In the genomic region with DNA sequence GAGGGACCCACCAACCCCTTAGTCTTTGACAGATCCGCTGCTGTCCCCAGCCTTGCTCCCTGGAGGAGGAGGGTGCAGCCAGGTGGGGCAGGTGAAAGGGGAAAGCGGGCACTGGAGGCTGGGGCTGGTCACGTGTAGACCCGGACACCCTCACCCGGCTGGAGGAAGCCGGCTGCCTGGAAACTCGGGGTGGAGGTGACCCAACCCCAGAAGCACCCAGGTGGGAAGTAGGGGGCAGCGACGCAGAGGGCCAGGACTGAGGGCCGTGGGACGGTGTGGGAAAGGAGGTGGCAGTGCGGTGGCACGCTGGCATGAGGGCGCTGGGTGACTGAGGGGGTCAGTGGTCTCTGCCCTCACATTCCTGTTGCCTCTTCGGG, we compare ENCODE assay signal across 14 cellular contexts. TPM values are rescaled to one million over a fixed set of nuclear protein-coding genes. Genes with fewer than 3 reads are reported as not detected.
DNase-seq lines count a peak whose midpoint lies in the region; ATAC-seq and TF ChIP-seq lines count a peak whose summit lies in the region.
"Had no signal": no experiment of that assay in that cellular context is flagged by ENCODE, and none has a peak within 500 bp of the region (broad histone marks: within the 10 kb centered on the region; RNA-seq: fewer than 3 reads in every experiment).

No MANE protein-coding gene starts in this region.

- H3K27ac ChIP-seq in dorsolateral prefrontal cortex = peak overlapping the region in 54 of 59 donors; percentile 15 to 94 (median 84)
- H3K27ac ChIP-seq: neutrophil had no signal

- H3K27me3 Mint-ChIP-seq in natural killer cell (ENCODE audit: low read depth in 2 of 2) = no peaks in the 10 kb centered on the region
- H3K27me3 Mint-ChIP-seq in natural killer cell treated with Interleukin-12 subunit alpha and Interleukin-12 subunit beta and Interleukin-15 and Interleukin-18, amount 100 ng/mL, for 72 hours = no peaks in the 10 kb centered on the region
- H3K27me3 Mint-ChIP-seq in nephron (ENCODE audit: low read depth) = no peaks in the 10 kb centered on the region

- H3K27me3 ChIP-seq in dorsolateral prefrontal cortex = no peaks in the 10 kb centered on the region
- H3K27me3 ChIP-seq: neutrophil had no signal

- DNase-seq in natural killer cell = no peak
- no peak for DNase-seq in natural killer cell treated with Interleukin-12 subunit alpha and Interleukin-12 subunit beta and Interleukin-15 and Interleukin-18, amount 100 ng/mL, for 72 hours (ENCODE audit: low spot score)
- DNase-seq in dorsolateral prefrontal cortex = no peak
- no peak for DNase-seq in kidney tubule cell (ENCODE audit: low spot score)
- DNase-seq in NCI-H345 (lab: John Stamatoyannopoulos, UW) = no peak
- DNase-seq: activated T-cell treated with anti-CD3 and anti-CD28 coated beads, Interleukin-2, amount 50 U/mL, for 48 hours; dermis blood vessel endothelial cell; KBM-7; NCI-H2081 treated with DMSO at 0.1 percent for 48 hours; stimulated activated CD4-positive, alpha-beta T cell treated with anti-CD3 and anti-CD28 coated beads, Interleukin-4, amount 100 ng/mL, for 4 hours had no signal

- intact Hi-C loops in natural killer cell (cut with micrococcal nuclease) = loop anchor here (10.0 kb wide), 1 partner anchor 57 kb away; the partner anchor contains the start of genes BRICD5 and PGP
- intact Hi-C loops in dorsolateral prefrontal cortex (cut with DNase I) = loop anchor here in 1 of 2 donors (2.0 kb wide), 1 partner anchor 45 kb away; no protein-coding TSS in a partner anchor

- H3K4me1 Mint-ChIP-seq in natural killer cell (peaks cover 30 to 56% of the 10 kb centered on the region in 2 donors), nephron (peaks cover 35% of the 10 kb centered on the region)
- H3K4me1 Mint-ChIP-seq in natural killer cell treated with Interleukin-12 subunit alpha and Interleukin-12 subunit beta and Interleukin-15 and Interleukin-18, amount 100 ng/mL, for 72 hours (ENCODE audit: low read depth in 2 of 2) = peaks cover 32 to 38% of the 10 kb centered on the region in 2 donors

- H3K4me3 Mint-ChIP-seq in natural killer cell (peak overlapping the region; percentile 13), nephron (peak overlapping the region in 2 of 3 experiments; percentile 50 to 93)
- no peak overlapping the region for H3K4me3 Mint-ChIP-seq in natural killer cell treated with Interleukin-12 subunit alpha and Interleukin-12 subunit beta and Interleukin-15 and Interleukin-18, amount 100 ng/mL, for 72 hours

- no peak for TF ChIP-seq CTCF in natural killer cell (IDR thresholded peaks at IDR 0.05)
- no peak for TF ChIP-seq CTCF in dorsolateral prefrontal cortex (IDR thresholded peaks at IDR 0.05 in 54 of 56, conservative IDR thresholded peaks at IDR 0.05 in 2 of 56; ENCODE audit: low read depth in 1 of 56, partially characterized antibody in 56 of 56)
- TF ChIP-seq CTCF in nephron (IDR thresholded peaks at IDR 0.05; ENCODE audit: unreplicated experiment in 3 of 3) = no peak

- no peaks in the 10 kb centered on the region for H3K36me3 Mint-ChIP-seq in natural killer cell
- no peaks in the 10 kb centered on the region for H3K36me3 Mint-ChIP-seq in natural killer cell treated with Interleukin-12 subunit alpha and Interleukin-12 subunit beta and Interleukin-15 and Interleukin-18, amount 100 ng/mL, for 72 hours
- H3K36me3 Mint-ChIP-seq in nephron (ENCODE audit: low read depth) = no peaks in the 10 kb centered on the region

- no peak overlapping the region for H3K27ac Mint-ChIP-seq in natural killer cell
- peak overlapping the region in 1 of 2 donors; percentile 51 for H3K27ac Mint-ChIP-seq in natural killer cell treated with Interleukin-12 subunit alpha and Interleukin-12 subunit beta and Interleukin-15 and Interleukin-18, amount 100 ng/mL, for 72 hours
- H3K27ac Mint-ChIP-seq in nephron = no peak overlapping the region

- H3K4me3 ChIP-seq in dorsolateral prefrontal cortex = peak overlapping the region in 29 of 59 donors; percentile 7 to 95 (median 67)

- no peak for ATAC-seq in natural killer cell
- no peak for ATAC-seq in natural killer cell treated with Interleukin-12 subunit alpha and Interleukin-12 subunit beta and Interleukin-15 and Interleukin-18, amount 100 ng/mL, for 72 hours
- no peak for ATAC-seq in GM18502 (IDR thresholded peaks at IDR 0.05; ENCODE audit: poor library complexity, unreplicated experiment)
- no peak for ATAC-seq in HG02884 (IDR thresholded peaks at IDR 0.05; ENCODE audit: unreplicated experiment)

- H3K9me3 Mint-ChIP-seq in natural killer cell = no peaks in the 10 kb centered on the region
- no peaks in the 10 kb centered on the region for H3K9me3 Mint-ChIP-seq in natural killer cell treated with Interleukin-12 subunit alpha and Interleukin-12 subunit beta and Interleukin-15 and Interleukin-18, amount 100 ng/mL, for 72 hours
- no peaks in the 10 kb centered on the region for H3K9me3 Mint-ChIP-seq in nephron

RNA-seq across cellular contexts. Expression of gene TRAF7, which starts 2.7 kb away (rescaled TPM):
- total RNA-seq in natural killer cell = 10 to 100 TPM; 29.3 to 39.1 (median 37.3) TPM
- 10 to 100 TPM; 69.0 to 91.7 TPM for total RNA-seq in natural killer cell treated with Interleukin-12 subunit alpha and Interleukin-12 subunit beta and Interleukin-15 and Interleukin-18, amount 100 ng/mL, for 72 hours
- total RNA-seq in dorsolateral prefrontal cortex = 10 to 100 TPM; 26.2 to 67.2 (median 41.0) TPM

RNA-seq across cellular contexts. Expression of gene RAB26, which starts 9.8 kb away (rescaled TPM):
- total RNA-seq in natural killer cell = under 1 TPM in 2 of 3 donors, not detected in 1; 0.27 to 0.28 TPM
- total RNA-seq in natural killer cell treated with Interleukin-12 subunit alpha and Interleukin-12 subunit beta and Interleukin-15 and Interleukin-18, amount 100 ng/mL, for 72 hours = under 1 TPM in 1 of 2 donors, not detected in 1; 0.89 TPM
- total RNA-seq in dorsolateral prefrontal cortex = 10 to 100 TPM; 19.4 to 82.0 (median 54.8) TPM

RNA-seq across cellular contexts. Expression of gene PKD1, which starts 22.6 kb away (rescaled TPM):
- total RNA-seq in natural killer cell = 100 to 1,000 TPM in 1 of 3 donors, 10 to 100 TPM in 2; 87.0 to 105 (median 99.1) TPM
- 100 to 1,000 TPM in 1 of 2 donors, 10 to 100 TPM in 1; 66.4 to 145 TPM for total RNA-seq in natural killer cell treated with Interleukin-12 subunit alpha and Interleukin-12 subunit beta and Interleukin-15 and Interleukin-18, amount 100 ng/mL, for 72 hours
- total RNA-seq in dorsolateral prefrontal cortex = 100 to 1,000 TPM; 194 to 567 (median 327) TPM

RNA-seq across cellular contexts. Expression of gene CASKIN1, which starts 38.2 kb away (rescaled TPM):
- total RNA-seq in natural killer cell (not detected), dorsolateral prefrontal cortex (100 to 1,000 TPM in 111 of 120 experiments, 10 to 100 TPM in 9; 50.8 to 265 (median 149) TPM)
- total RNA-seq in natural killer cell treated with Interleukin-12 subunit alpha and Interleukin-12 subunit beta and Interleukin-15 and Interleukin-18, amount 100 ng/mL, for 72 hours = under 1 TPM; 0.14 to 0.26 TPM

RNA-seq across cellular contexts. Expression of gene MLST8, which starts 47.0 kb away (rescaled TPM):
- total RNA-seq in natural killer cell (10 to 100 TPM; 19.7 to 30.2 (median 27.8) TPM), dorsolateral prefrontal cortex (10 to 100 TPM; 36.3 to 86.0 (median 59.4) TPM)
- 10 to 100 TPM; 31.2 to 68.9 TPM for total RNA-seq in natural killer cell treated with Interleukin-12 subunit alpha and Interleukin-12 subunit beta and Interleukin-15 and Interleukin-18, amount 100 ng/mL, for 72 hours

Comparison
In these comparisons a context has a peak if more than half of its experiments do, and no peak if none do; other contexts are left out.
1. RNA of gene RAB26, which starts 9.8 kb away (total RNA-seq): 19.4 to 82.0 TPM in dorsolateral prefrontal cortex; 0.89 TPM in natural killer cell treated with Interleukin-12 subunit alpha and Interleukin-12 subunit beta and Interleukin-15 and Interleukin-18, amount 100 ng/mL, for 72 hours and 0.27 to 0.28 TPM in natural killer cell; every median in the first group is over 10 times any median in the second.